ENCODE assay signal across 18 cellular contexts in genomic region chr7:6618621-6619020, GRCh38.
"Had no signal": no experiment of that assay in that cellular context is flagged by ENCODE, and none has a peak within 500 bp of the region (broad histone marks: within the 10 kb centered on the region; RNA-seq: fewer than 3 reads in every experiment).

No MANE protein-coding gene starts in this region.

- H3K9me3 Mint-ChIP-seq: activated CD4-positive, alpha-beta memory T cell treated with anti-CD3 and anti-CD28 coated beads, Interleukin-2, amount 10 ng/mL, durations not matched to agents 7 days and 5 days; activated naive CD4-positive, alpha-beta T cell treated with anti-CD3 and anti-CD28 coated beads, Interleukin-2, amount 10 ng/mL, durations not matched to agents 7 days and 5 days; activated T-cell treated with anti-CD3 and anti-CD28 coated beads, Interleukin-2, amount 50 U/mL, for 24 hours; stimulated activated effector memory CD8-positive, alpha-beta T cell treated with anti-CD3 and anti-CD28 coated beads, Interleukin-12 subunit alpha, Interleukin-12 subunit beta, amount 100 ng/mL, for 72 hours; WTC11 had no signal

- H3K9me3 ChIP-seq: adrenal gland, gastrocnemius medialis, heart left ventricle, neutrophil, thyroid gland had no signal

- H3K36me3 Mint-ChIP-seq: stimulated activated effector memory CD8-positive, alpha-beta T cell treated with anti-CD3 and anti-CD28 coated beads, Interleukin-12 subunit alpha, Interleukin-12 subunit beta, amount 100 ng/mL, for 72 hours had no signal

- H3K36me3 ChIP-seq: neutrophil had no signal

- H3K4me3 Mint-ChIP-seq: activated CD4-positive, alpha-beta memory T cell treated with anti-CD3 and anti-CD28 coated beads, Interleukin-2, amount 10 ng/mL, durations not matched to agents 7 days and 5 days; activated naive CD4-positive, alpha-beta T cell treated with anti-CD3 and anti-CD28 coated beads, Interleukin-2, amount 10 ng/mL, durations not matched to agents 7 days and 5 days; activated T-cell treated with anti-CD3 and anti-CD28 coated beads, Interleukin-2, amount 50 U/mL, for 24 hours; WTC11 had no signal

- H3K4me3 ChIP-seq: adrenal gland, coronary artery, gastrocnemius medialis, heart left ventricle, lung, thyroid gland had no signal

- H3K27me3 ChIP-seq: adrenal gland, gastrocnemius medialis, thyroid gland had no signal

- DNase-seq: activated CD4-positive, alpha-beta memory T cell treated with anti-CD3 and anti-CD28 coated beads, Interleukin-2, amount 10 ng/mL, durations not matched to agents 7 days and 5 days; activated CD4-positive, alpha-beta T cell treated with anti-CD3 and anti-CD28 coated beads for 4 hours; activated naive CD4-positive, alpha-beta T cell treated with anti-CD3 and anti-CD28 coated beads, Interleukin-2, amount 10 ng/mL, durations not matched to agents 7 days and 5 days; activated T-cell treated with anti-CD3 and anti-CD28 coated beads, Interleukin-2, amount 50 U/mL, for 24 hours; adrenal gland; caudate nucleus; effector CD8-positive, alpha-beta T cell; gastrocnemius medialis; heart left ventricle; midbrain; posterior cingulate gyrus; retina; thyroid gland had no signal

- ATAC-seq: gastrocnemius medialis; heart left ventricle; stimulated activated effector memory CD8-positive, alpha-beta T cell treated with anti-CD3 and anti-CD28 coated beads, Interleukin-12 subunit alpha, Interleukin-12 subunit beta, amount 100 ng/mL, for 72 hours; WTC11 had no signal

- H3K27ac Mint-ChIP-seq: activated CD4-positive, alpha-beta memory T cell treated with anti-CD3 and anti-CD28 coated beads, Interleukin-2, amount 10 ng/mL, durations not matched to agents 7 days and 5 days; activated T-cell treated with anti-CD3 and anti-CD28 coated beads, Interleukin-2, amount 50 U/mL, for 24 hours; stimulated activated effector memory CD8-positive, alpha-beta T cell treated with anti-CD3 and anti-CD28 coated beads, Interleukin-12 subunit alpha, Interleukin-12 subunit beta, amount 100 ng/mL, for 72 hours; WTC11 had no signal
